In genomic region chr1:11025618-11026017, GRCh38 we compare ENCODE assay signal across 15 cellular contexts. TPM values are rescaled to one million over a fixed set of nuclear protein-coding genes. Genes with fewer than 3 reads are reported as not detected.
"Had no signal": no experiment of that assay in that cellular context is flagged by ENCODE, and none has a peak within 500 bp of the region (broad histone marks: within the 10 kb centered on the region; RNA-seq: fewer than 3 reads in every experiment).

No MANE protein-coding gene starts in this region.

- H3K4me3 Mint-ChIP-seq: naive B cell had no signal

- H3K27me3 Mint-ChIP-seq: naive B cell had no signal

- ATAC-seq: lower lobe of right lung had no signal

- DNase-seq: activated CD4-positive, alpha-beta T cell treated with anti-CD3 and anti-CD28 coated beads for 1 hour; activated CD8-positive, alpha-beta memory T cell treated with anti-CD3 and anti-CD28 coated beads for 24 hours; activated gamma-delta T cell; hypothalamus; lower lobe of right lung; naive B cell; retina; SW 1271 had no signal

RNA-seq across cellular contexts. Expression of gene MASP2, which starts 21.4 kb away (rescaled TPM):
- total RNA-seq: chondrocyte, dermis microvascular lymphatic vessel endothelial cell, esophagus muscularis mucosa, fibroblast of villous mesenchyme, lower lobe of right lung, subcutaneous adipose tissue, tibial nerve, vagina had no signal
